Comparison of ENCODE assay signal across 1 cellular context in genomic region chr2:127408004-127408806, GRCh38.
TF ChIP-seq lines count a peak whose summit lies in the region.

No MANE protein-coding gene starts in this region.

TF ChIP-seq in HepG2, 621 proteins besides CTCF, POLR2A, EP300 and RAD21 (continued from another document and continues in another):
- TF ChIP-seq BCLAF1 (IDR thresholded peaks at IDR 0.05) (no peak), CHCHD3 (CRISPR knock-in tag; IDR thresholded peaks at IDR 0.05) (peak; percentile 87; the same call in 1 of the 2 replicates), RARA (CRISPR knock-in tag; IDR thresholded peaks at IDR 0.05) (peak; percentile 74), ZNF296 (CRISPR knock-in tag; conservative IDR thresholded peaks at IDR 0.05) (peak; percentile 71; the same call in 1 of the 2 replicates), U2AF2 (IDR thresholded peaks at IDR 0.05; ENCODE audit: low read depth, low read length) (no peak), IRF2 (CRISPR knock-in tag; IDR thresholded peaks at IDR 0.05) (peak; percentile 66), ZNF276 (CRISPR knock-in tag; IDR thresholded peaks at IDR 0.05; ENCODE audit: low read depth) (no peak), ARHGAP35 (CRISPR knock-in tag; IDR thresholded peaks at IDR 0.05; ENCODE audit: borderline replicate concordance) (peak; percentile 64; the same call in 1 of the 2 replicates), HNF4G (IDR thresholded peaks at IDR 0.05; ENCODE audit: borderline replicate concordance, low read depth, low read length) (0 out of 2 replicates have a peak, but pooled peaks have one; percentile 2), HNF4G (CRISPR knock-in tag; IDR thresholded peaks at IDR 0.05; ENCODE audit: borderline replicate concordance, low read depth) (no peak), MED8 (CRISPR knock-in tag; IDR thresholded peaks at IDR 0.05; ENCODE audit: insufficient replicate concordance) (peak; percentile 55), AHR (CRISPR knock-in tag; IDR thresholded peaks at IDR 0.05) (0 out of 2 replicates have a peak, but pooled peaks have one; percentile 37), ZNF574 (CRISPR knock-in tag; IDR thresholded peaks at IDR 0.05) (0 out of 2 replicates have a peak, but pooled peaks have one; percentile 33), JUND (CRISPR knock-in tag; IDR thresholded peaks at IDR 0.05) (peak; percentile 88), MTF2 (CRISPR knock-in tag; IDR thresholded peaks at IDR 0.05; ENCODE audit: borderline replicate concordance) (no peak), ZEB1 (IDR thresholded peaks at IDR 0.05; ENCODE audit: insufficient replicate concordance, low read depth) (peak; percentile 70), ZNF260 (CRISPR knock-in tag; IDR thresholded peaks at IDR 0.05; ENCODE audit: borderline replicate concordance, low read depth) (peak; percentile 36; the same call in 1 of the 2 replicates), DZIP1 (CRISPR knock-in tag; IDR thresholded peaks at IDR 0.05) (peak; percentile 75; the same call in 1 of the 2 replicates), ZNF687 (CRISPR knock-in tag; IDR thresholded peaks at IDR 0.05) (peak; percentile 89), ZBTB21 (CRISPR knock-in tag; IDR thresholded peaks at IDR 0.05) (0 out of 2 replicates have a peak, but pooled peaks have one; percentile 39), ZNF251 (CRISPR knock-in tag; IDR thresholded peaks at IDR 0.05) (no peak), PRPF4 (IDR thresholded peaks at IDR 0.05; ENCODE audit: low read depth, low read length, poor library complexity, severe bottlenecking) (no peak), HOMEZ (CRISPR knock-in tag; IDR thresholded peaks at IDR 0.05; ENCODE audit: low read depth) (0 out of 2 replicates have a peak, but pooled peaks have one; percentile 28), ZNF484 (CRISPR knock-in tag; IDR thresholded peaks at IDR 0.05; ENCODE audit: borderline replicate concordance, low read depth) (peak; percentile 80; the same call in 1 of the 2 replicates), ZBTB2 (CRISPR knock-in tag; IDR thresholded peaks at IDR 0.05; ENCODE audit: low read depth) (peak; percentile 94), THAP11 (CRISPR knock-in tag; IDR thresholded peaks at IDR 0.05) (peak; percentile 57; the same call in 1 of the 2 replicates), ZNF317 (CRISPR knock-in tag; IDR thresholded peaks at IDR 0.05) (peak; percentile 81), HNRNPLL (IDR thresholded peaks at IDR 0.05; ENCODE audit: low read depth, low read length, poor library complexity, severe bottlenecking) (peak; percentile 60), ZNF773 (CRISPR knock-in tag; IDR thresholded peaks at IDR 0.05; ENCODE audit: borderline replicate concordance) (no peak; the same call in 1 of the 2 replicates), ZMYM4 (CRISPR knock-in tag; IDR thresholded peaks at IDR 0.05) (peak; percentile 44; the same call in 1 of the 2 replicates), ZNF24 (IDR thresholded peaks at IDR 0.05) (no peak), TAF1 (CRISPR knock-in tag; IDR thresholded peaks at IDR 0.05) (peak; percentile 49; the same call in 1 of the 2 replicates), ZNF337 (CRISPR knock-in tag; IDR thresholded peaks at IDR 0.05; ENCODE audit: borderline replicate concordance, low read depth) (0 out of 2 replicates have a peak, but pooled peaks have one; percentile 49), PRDM4 (CRISPR knock-in tag; IDR thresholded peaks at IDR 0.05; ENCODE audit: borderline replicate concordance) (peak; percentile 20; the same call in 1 of the 2 replicates), ZNF816 (CRISPR knock-in tag; IDR thresholded peaks at IDR 0.05; ENCODE audit: borderline replicate concordance) (peak; percentile 61; the same call in 1 of the 2 replicates), ZMYM3 (CRISPR knock-in tag; IDR thresholded peaks at IDR 0.05) (peak; percentile 97), MTA3 (CRISPR knock-in tag; IDR thresholded peaks at IDR 0.05) (no peak), ZNF3 (CRISPR knock-in tag; IDR thresholded peaks at IDR 0.05) (0 out of 2 replicates have a peak, but pooled peaks have one; percentile 69), SRSF1 (optimal IDR thresholded peaks at IDR 0.05; ENCODE audit: low read depth, low read length) (peak; percentile 72)
